1 cellular context compared by ENCODE assay signal in genomic region chr2:173048901-173049661, GRCh38.
TF ChIP-seq lines count a peak whose summit lies in the region.

No MANE protein-coding gene starts in this region.

TF ChIP-seq in K562, 482 proteins besides CTCF, POLR2A, EP300 and RAD21 (continued from another document):
- TF ChIP-seq ATF4 (CRISPR knock-in tag; IDR thresholded peaks at IDR 0.05) (no peak), PBX2 (CRISPR knock-in tag; IDR thresholded peaks at IDR 0.05; ENCODE audit: low read depth) (no peak), PBX2 (tag; conservative IDR thresholded peaks at IDR 0.05; ENCODE audit: low read depth) (no peak), ZFP30 (CRISPR knock-in tag; IDR thresholded peaks at IDR 0.05; ENCODE audit: borderline replicate concordance) (no peak), SIN3B (IDR thresholded peaks at IDR 0.05; ENCODE audit: low read depth) (no peak), TCF3 (CRISPR knock-in tag; IDR thresholded peaks at IDR 0.05) (no peak), MITF (IDR thresholded peaks at IDR 0.05) (no peak), POLR3A (IDR thresholded peaks at IDR 0.05; ENCODE audit: borderline replicate concordance, extremely low read depth, insufficient read depth, insufficient read length) (no peak), BRF1 (IDR thresholded peaks at IDR 0.05; ENCODE audit: borderline replicate concordance, extremely low read depth, insufficient read length) (no peak), SMAD1 (IDR thresholded peaks at IDR 0.05; ENCODE audit: low read depth, low read length, partially characterized antibody) (no peak), RBFOX2 (IDR thresholded peaks at IDR 0.05; ENCODE audit: low read depth, low read length) (no peak), ZNF699 (CRISPR knock-in tag; IDR thresholded peaks at IDR 0.05; ENCODE audit: insufficient replicate concordance) (no peak), POLR2G (IDR thresholded peaks at IDR 0.05; ENCODE audit: low read depth, low read length) (no peak), ZNF280A (IDR thresholded peaks at IDR 0.05; ENCODE audit: low read depth, partially characterized antibody) (no peak), NUFIP1 (IDR thresholded peaks at IDR 0.05; ENCODE audit: partially characterized antibody) (no peak), NKRF (IDR thresholded peaks at IDR 0.05; ENCODE audit: borderline replicate concordance) (no peak), TEAD4 (IDR thresholded peaks at IDR 0.05; ENCODE audit: low read length) (0 out of 2 replicates have a peak, but pooled peaks have one; percentile 25), TEAD4 (CRISPR knock-in tag; IDR thresholded peaks at IDR 0.05; ENCODE audit: borderline replicate concordance) (no peak), ZBTB33 (CRISPR knock-in tag; IDR thresholded peaks at IDR 0.05) (no peak), PRDM10 (IDR thresholded peaks at IDR 0.05; ENCODE audit: partially characterized antibody) (no peak), RBM22 (IDR thresholded peaks at IDR 0.05; ENCODE audit: low read depth, low read length, poor library complexity, severe bottlenecking) (no peak), ZBED1 (IDR thresholded peaks at IDR 0.05) (no peak), NFE2 (IDR thresholded peaks at IDR 0.05; ENCODE audit: low read depth) (peak; percentile 31; the same call in 1 of the 2 replicates), ZFX (CRISPR knock-in tag; IDR thresholded peaks at IDR 0.05) (no peak), PHB2 (IDR thresholded peaks at IDR 0.05; ENCODE audit: low read depth) (no peak), SNIP1 (IDR thresholded peaks at IDR 0.05; ENCODE audit: low read depth) (no peak), ZNF175 (CRISPR knock-in tag; IDR thresholded peaks at IDR 0.05; ENCODE audit: low read depth) (0 out of 2 replicates have a peak, but pooled peaks have one; percentile 10), IRF9 (tag; IDR thresholded peaks at IDR 0.05) (no peak), ESRRA (IDR thresholded peaks at IDR 0.05; ENCODE audit: borderline replicate concordance, low read depth) (no peak), ZBTB34 (CRISPR knock-in tag; IDR thresholded peaks at IDR 0.05) (no peak), ZBTB9 (CRISPR knock-in tag; IDR thresholded peaks at IDR 0.05) (no peak), HLTF (IDR thresholded peaks at IDR 0.05) (no peak), ZNF384 (IDR thresholded peaks at IDR 0.05; ENCODE audit: low read depth, low read length) (no peak), RAD51 (IDR thresholded peaks at IDR 0.05; ENCODE audit: borderline replicate concordance, low read depth) (no peak), MEF2A (IDR thresholded peaks at IDR 0.05; ENCODE audit: control insufficient read depth, low read depth, low read length) (peak; percentile 89), CHD1 (IDR thresholded peaks at IDR 0.05; ENCODE audit: low read length) (no peak), RFX5 (IDR thresholded peaks at IDR 0.05; ENCODE audit: low read depth, low read length) (no peak), CXXC5 (CRISPR knock-in tag; IDR thresholded peaks at IDR 0.05) (no peak), ARNT (IDR thresholded peaks at IDR 0.05) (no peak), NFATC3 (IDR thresholded peaks at IDR 0.05) (no peak), EHMT2 (IDR thresholded peaks at IDR 0.05) (no peak), TAL1 (IDR thresholded peaks at IDR 0.05) (no peak), WHSC1 (IDR thresholded peaks at IDR 0.05; ENCODE audit: low read length) (no peak), FOXO4 (CRISPR knock-in tag; IDR thresholded peaks at IDR 0.05) (no peak)
